Comparison of ENCODE assay signal across 1 cellular context in genomic region chr12:47085815-47086252, GRCh38.
TF ChIP-seq lines count a peak whose summit lies in the region.

No MANE protein-coding gene starts in this region.

TF ChIP-seq in A549, 52 proteins besides CTCF, POLR2A, EP300 and RAD21 (continued from another document):
- TF ChIP-seq HMGXB4 (CRISPR knock-in tag; IDR thresholded peaks at IDR 0.05; ENCODE audit: borderline replicate concordance) = no peak
